In genomic region chr2:58609306-58609705, GRCh38 we compare ENCODE assay signal across 15 cellular contexts.
"Had no signal": no experiment of that assay in that cellular context is flagged by ENCODE, and none has a peak within 500 bp of the region (broad histone marks: within the 10 kb centered on the region; RNA-seq: fewer than 3 reads in every experiment).

No MANE protein-coding gene starts in this region.

- H3K27me3 Mint-ChIP-seq: activated T-helper 17 cell treated with anti-CD3 and anti-CD28 coated beads, Interleukin-2, amount 50 U/mL, for 72 hours had no signal

- H3K27ac Mint-ChIP-seq: activated B cell treated with CpG ODN at 0.5 μM for 24 hours; activated CD4-positive, alpha-beta memory T cell treated with anti-CD3 and anti-CD28 coated beads for 36 hours; activated naive CD8-positive, alpha-beta T cell treated with anti-CD3 and anti-CD28 coated beads, Interleukin-2, amount 10 ng/mL, durations not matched to agents 7 days and 5 days; activated T-helper 17 cell treated with anti-CD3 and anti-CD28 coated beads, Interleukin-2, amount 50 U/mL, for 72 hours; naive thymus-derived CD8-positive, alpha-beta T cell had no signal

- H3K36me3 Mint-ChIP-seq: activated CD4-positive, alpha-beta memory T cell treated with anti-CD3 and anti-CD28 coated beads for 36 hours; activated naive CD8-positive, alpha-beta T cell treated with anti-CD3 and anti-CD28 coated beads, Interleukin-2, amount 10 ng/mL, durations not matched to agents 7 days and 5 days; naive thymus-derived CD8-positive, alpha-beta T cell had no signal

- DNase-seq: activated B cell treated with CpG ODN at 0.5 μM for 24 hours; activated CD4-positive, alpha-beta memory T cell treated with anti-CD3 and anti-CD28 coated beads for 36 hours; activated CD4-positive, alpha-beta T cell treated with anti-CD3 and anti-CD28 coated beads for 4 hours; activated naive CD4-positive, alpha-beta T cell treated with Interleukin-2 at 50 U/mL for 16 hours; activated naive CD8-positive, alpha-beta T cell treated with anti-CD3 and anti-CD28 coated beads, Interleukin-2, amount 10 ng/mL, durations not matched to agents 7 days and 5 days; activated T-cell treated with anti-CD3 and anti-CD28 coated beads, Interleukin-2, amount 50 U/mL, for 1 hour; body of pancreas; dermis blood vessel endothelial cell; effector memory CD4-positive, alpha-beta T cell; mesenchymal stem cell; naive thymus-derived CD8-positive, alpha-beta T cell; stimulated activated CD4-positive, alpha-beta T cell treated with anti-CD3 and anti-CD28 coated beads, Interleukin-2, amount 100 ng/mL, for 24 hours; stimulated activated naive CD4-positive, alpha-beta T cell treated with Interleukin-2 at 50 U/mL for 16 hours; thyroid gland had no signal

- H3K4me3 Mint-ChIP-seq: activated B cell treated with CpG ODN at 0.5 μM for 24 hours; activated CD4-positive, alpha-beta memory T cell treated with anti-CD3 and anti-CD28 coated beads for 36 hours; activated naive CD8-positive, alpha-beta T cell treated with anti-CD3 and anti-CD28 coated beads, Interleukin-2, amount 10 ng/mL, durations not matched to agents 7 days and 5 days; activated T-helper 17 cell treated with anti-CD3 and anti-CD28 coated beads, Interleukin-2, amount 50 U/mL, for 72 hours; naive thymus-derived CD8-positive, alpha-beta T cell had no signal

- ATAC-seq: activated T-helper 17 cell treated with anti-CD3 and anti-CD28 coated beads, Interleukin-2, amount 50 U/mL, for 72 hours; body of pancreas; naive thymus-derived CD8-positive, alpha-beta T cell had no signal

- H3K4me1 Mint-ChIP-seq: activated B cell treated with CpG ODN at 0.5 μM for 24 hours; activated naive CD8-positive, alpha-beta T cell treated with anti-CD3 and anti-CD28 coated beads, Interleukin-2, amount 10 ng/mL, durations not matched to agents 7 days and 5 days; activated T-helper 17 cell treated with anti-CD3 and anti-CD28 coated beads, Interleukin-2, amount 50 U/mL, for 72 hours had no signal

- H3K9me3 Mint-ChIP-seq: activated B cell treated with CpG ODN at 0.5 μM for 24 hours; activated CD4-positive, alpha-beta memory T cell treated with anti-CD3 and anti-CD28 coated beads for 36 hours; activated T-helper 17 cell treated with anti-CD3 and anti-CD28 coated beads, Interleukin-2, amount 50 U/mL, for 72 hours; naive thymus-derived CD8-positive, alpha-beta T cell had no signal
